Comparison of ENCODE assay signal across 8 cellular contexts in the genomic region with DNA sequence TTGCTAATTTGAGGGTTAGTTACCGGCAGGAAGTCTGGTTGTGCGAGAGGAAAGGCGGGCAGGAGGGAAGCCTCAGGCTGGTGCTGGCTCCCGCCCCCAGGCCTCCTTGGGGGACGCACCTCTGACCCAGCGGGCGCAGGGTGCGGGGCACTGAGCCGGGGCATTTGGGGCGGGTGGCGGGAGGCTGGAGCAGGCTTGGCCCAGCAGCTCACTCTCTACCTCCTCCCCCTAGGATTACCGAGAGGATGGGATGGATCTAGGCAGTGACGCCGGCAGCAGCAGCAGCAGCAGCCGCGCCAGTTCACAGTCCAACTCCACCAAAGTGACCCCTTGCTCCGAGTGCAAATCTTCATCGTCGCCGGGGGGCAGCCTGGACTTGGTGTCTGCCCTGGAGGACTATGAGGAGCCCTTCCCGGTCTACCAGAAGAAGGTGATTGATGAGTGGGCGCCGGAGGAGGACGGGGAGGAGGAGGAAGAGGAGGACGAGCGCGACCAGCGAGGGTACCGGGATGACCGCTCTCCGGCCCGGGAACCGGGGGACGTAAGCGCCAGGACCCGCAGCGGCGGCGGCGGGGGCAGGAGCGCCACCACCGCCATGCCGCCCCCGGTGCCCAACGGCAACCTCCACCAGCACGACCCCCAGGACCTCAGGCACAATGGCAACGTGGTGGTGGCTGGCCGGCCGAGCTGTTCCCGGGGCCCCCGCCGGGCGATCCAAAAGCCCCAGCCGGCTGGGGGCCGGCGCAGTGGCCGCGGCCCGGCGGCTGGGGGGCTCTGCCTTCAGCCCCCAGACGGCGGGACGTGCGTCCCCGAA.
A peak's percentile ranks its signal among the peaks of the same experiment; 100 is the strongest.
DNase-seq lines count a peak whose midpoint lies in the region; ATAC-seq, FAIRE-seq and TF ChIP-seq lines count a peak whose summit lies in the region.

No MANE protein-coding gene starts in this region.

- peak overlapping the region; percentile 65 to 87 (median 74) for H3K4me3 ChIP-seq in H1 (ENCODE audit: extremely low read depth in 1 of 4, insufficient read depth in 2 of 4, low read depth in 3 of 4, low read length in 4 of 4)
- peak overlapping the region; percentile 74 for H3K4me3 ChIP-seq in lower lobe of right lung
- H3K4me3 ChIP-seq in suprapubic skin: peak overlapping the region; percentile 83

- intact Hi-C loops in lower lobe of right lung (cut with DNase I): no loop called here

- H2AK5ac ChIP-seq in H1 (ENCODE audit: low read depth, low read length): no peak overlapping the region

- POLR2A ChIA-PET in H1 (lab: Charles Lee; ENCODE audit: partially characterized antibody): interaction anchor here (1.0 to 1.7 kb wide), 3 partner anchors 13 to 32 kb away, joined by 4 to 8 read pairs (median 7); no protein-coding TSS in a partner anchor

- no peak overlapping the region for H2BK120ac ChIP-seq in H1 (replicated peaks; ENCODE audit: low read depth, low read length)

- 1% methylated on average over 39 of the region's 65 CpGs; no CpG with 5 or more reads in 1 of the 2 experiments for WGBS in H1 (ENCODE audit: extremely low coverage in 1 of 2, insufficient coverage in 1 of 2, insufficient read length in 1 of 2, insufficient replicate concordance in 2 of 2, low coverage in 1 of 2, low lambda C conversion rate in 2 of 2, missing lambda C conversion rate in 1 of 2), 2 experiments
- WGBS in suprapubic skin: no CpG with 5 or more reads among the region's 65 CpGs

- H2AFZ ChIP-seq in H1 (ENCODE audit: low read length): peak overlapping the region; percentile 89; the same call in 1 of the 2 replicates

- CTCF ChIA-PET in H1 (lab: Charles Lee; ENCODE audit: partially characterized antibody): interaction anchor here (0.6 to 4.7 kb wide), 5 partner anchors 17 to 236 kb away, joined by 3 to 46 read pairs (median 3); no protein-coding TSS in a partner anchor

- H3K18ac ChIP-seq in H1 (ENCODE audit: extremely low read depth, low read length): peak overlapping the region; percentile 89; the same call in 1 of the 2 replicates

- peak overlapping the region; percentile 68; the same call in 1 of the 2 replicates for H2BK12ac ChIP-seq in H1 (ENCODE audit: low read depth, low read length)

- no peaks in the 10 kb centered on the region; a peak in 1 of 4 replicates for H3K79me2 ChIP-seq in H1 (ENCODE audit: control insufficient read depth in 1 of 2, insufficient read depth in 2 of 2, low read length in 2 of 2)

- peak overlapping the region; percentile 62; the same call in 1 of the 2 replicates for H4K8ac ChIP-seq in H1 (ENCODE audit: extremely low read depth, insufficient read depth, low read length)

- DNase-seq in SIG-M5 treated with dmso at 0.1 percent for 504 hours (lab: John Stamatoyannopoulos, UW; ENCODE audit: unreplicated experiment): peak; percentile 31
- no peak for DNase-seq in SIG-M5 (lab: John Stamatoyannopoulos, UW)
- peak in 1 of 2 experiments; percentile 85 for DNase-seq in H1 (ENCODE audit: low read depth in 1 of 2, low spot score in 2 of 2)
- peak; percentile 69 for DNase-seq in lower lobe of right lung
- peak in 1 of 2 donors; percentile 79 for DNase-seq in suprapubic skin (ENCODE audit: low spot score in 2 of 2)

- no peaks in the 10 kb centered on the region for H3K9me3 ChIP-seq in H1 (ENCODE audit: insufficient read depth in 2 of 2, low read depth in 1 of 2, low read length in 1 of 2)
- H3K9me3 ChIP-seq in lower lobe of right lung: no peaks in the 10 kb centered on the region
- no peaks in the 10 kb centered on the region for H3K9me3 ChIP-seq in suprapubic skin

- ATAC-seq in HG02938 (IDR thresholded peaks at IDR 0.05; ENCODE audit: unreplicated experiment): peak; percentile 24
- ATAC-seq in SK-N-SH treated with all-trans-retinoic acid at 6 μM for 48 hours: peak; percentile 60
- peak; percentile 56 to 64 for ATAC-seq in lower lobe of right lung
- no peak for ATAC-seq in HG03457 (IDR thresholded peaks at IDR 0.05; ENCODE audit: unreplicated experiment)

- no peak overlapping the region for H3K23ac ChIP-seq in H1 (ENCODE audit: insufficient read length)

- H3K4me1 ChIP-seq in H1 (replicated peaks in 1 of 4; ENCODE audit: control insufficient read depth in 3 of 4, insufficient read depth in 4 of 4, low read length in 3 of 4) (peaks cover 5 to 19% (median 6%) of the 10 kb centered on the region in 4 experiments; a peak in 6 of 7 replicates), lower lobe of right lung (peaks cover 52% of the 10 kb centered on the region), suprapubic skin (peaks cover 55% of the 10 kb centered on the region)

- H2BK15ac ChIP-seq in H1 (ENCODE audit: low read length): peak overlapping the region; percentile 72; the same call in 1 of the 2 replicates

- TF ChIP-seq EP300 in H1 (IDR thresholded peaks at IDR 0.05; ENCODE audit: borderline replicate concordance in 1 of 2, low read depth in 2 of 2, low read length in 2 of 2): no peak
- TF ChIP-seq EP300 in suprapubic skin (IDR thresholded peaks at IDR 0.05): no peak

- peak overlapping the region; percentile 56 for H4K5ac ChIP-seq in H1 (ENCODE audit: insufficient read length, low read depth, low read length)

- no peak for TF ChIP-seq RAD21 in H1 (IDR thresholded peaks at IDR 0.05 in 1 of 2, conservative IDR thresholded peaks at IDR 0.05 in 1 of 2; ENCODE audit: low read depth in 2 of 2, low read length in 2 of 2)

- FAIRE-seq in H1 (lab: Jason Lieb, UNC): no peak

- H3K23me2 ChIP-seq in H1 (ENCODE audit: low read depth, low read length): peaks cover 18% of the 10 kb centered on the region

- H3K27me3 ChIP-seq in H1 (replicated peaks in 1 of 4; ENCODE audit: control insufficient read depth in 3 of 4, extremely low read depth in 1 of 4, insufficient read depth in 3 of 4, low read length in 3 of 4) (peaks cover 0 to 2% (median 0%) of the 10 kb centered on the region in 4 experiments; a peak in 2 of 7 replicates), lower lobe of right lung (ENCODE audit: low read depth) (peaks cover 7% of the 10 kb centered on the region), suprapubic skin (peaks cover 6% of the 10 kb centered on the region)

- no peak overlapping the region for H3K14ac ChIP-seq in H1 (ENCODE audit: insufficient read length)

- TF ChIP-seq CTCF in H1 (IDR thresholded peaks at IDR 0.05; ENCODE audit: control extremely low read depth in 1 of 3, insufficient read depth in 1 of 3, low read depth in 1 of 3, low read length in 3 of 3) (no peak), lower lobe of right lung (IDR thresholded peaks at IDR 0.05) (no peak), suprapubic skin (IDR thresholded peaks at IDR 0.05) (no peak)

- peak overlapping the region; percentile 13 for H3K56ac ChIP-seq in H1 (replicated peaks; ENCODE audit: insufficient read length, low read depth, low read length)

- H3K9ac ChIP-seq in H1 (replicated peaks in 1 of 4; ENCODE audit: extremely low read depth in 1 of 4, low read depth in 3 of 4, low read length in 3 of 4): peak overlapping the region; percentile 38 to 57 (median 50); a peak in 5 of 7 replicates

- H3K4ac ChIP-seq in H1 (replicated peaks; ENCODE audit: insufficient read length, low read depth, low read length): no peak overlapping the region

- no peaks in the 10 kb centered on the region for H3K36me3 ChIP-seq in H1 (ENCODE audit: control insufficient read depth in 2 of 4, insufficient read depth in 4 of 4, low read length in 3 of 4)
- H3K36me3 ChIP-seq in lower lobe of right lung: no peaks in the 10 kb centered on the region
- H3K36me3 ChIP-seq in suprapubic skin: no peaks in the 10 kb centered on the region

- TF ChIP-seq POLR2A in H1 (IDR thresholded peaks at IDR 0.05; ENCODE audit: control extremely low read depth in 1 of 2, low read depth in 2 of 2, low read length in 2 of 2) (peak in 1 of 2 experiments; percentile 14; a peak in 1 of 3 replicates), suprapubic skin (IDR thresholded peaks at IDR 0.05) (no peak)

- peak overlapping the region; percentile 90 to 99 for H3K4me2 ChIP-seq in H1 (ENCODE audit: insufficient read depth in 1 of 2, low read depth in 2 of 2, low read length in 2 of 2)

- H2BK20ac ChIP-seq in H1 (ENCODE audit: low read length): no peak overlapping the region

- H3K27ac ChIP-seq in H1 (ENCODE audit: low read depth, low read length) (no peak overlapping the region), lower lobe of right lung (peak overlapping the region; percentile 95), suprapubic skin (peak overlapping the region; percentile 90)

- H3K79me1 ChIP-seq in H1 (ENCODE audit: low read depth, low read length): no peaks in the 10 kb centered on the region; the same call in 1 of the 2 replicates

- peaks cover 0 to 2% of the 10 kb centered on the region in 2 experiments for H4K20me1 ChIP-seq in H1 (replicated peaks in 1 of 2; ENCODE audit: control insufficient read depth in 1 of 2, insufficient read depth in 2 of 2, low read length in 2 of 2)

- H4K91ac ChIP-seq in H1 (replicated peaks; ENCODE audit: insufficient read length, low read length): no peak overlapping the region

- peak overlapping the region; percentile 60; the same call in 1 of the 2 replicates for H2BK5ac ChIP-seq in H1 (ENCODE audit: low read depth, low read length)

TF ChIP-seq in SK-N-SH treated with all-trans-retinoic acid at 6 μM for 48 hours, 23 proteins besides CTCF, POLR2A, EP300 and RAD21 (continues in another document):
- TF ChIP-seq, protein P1, sequence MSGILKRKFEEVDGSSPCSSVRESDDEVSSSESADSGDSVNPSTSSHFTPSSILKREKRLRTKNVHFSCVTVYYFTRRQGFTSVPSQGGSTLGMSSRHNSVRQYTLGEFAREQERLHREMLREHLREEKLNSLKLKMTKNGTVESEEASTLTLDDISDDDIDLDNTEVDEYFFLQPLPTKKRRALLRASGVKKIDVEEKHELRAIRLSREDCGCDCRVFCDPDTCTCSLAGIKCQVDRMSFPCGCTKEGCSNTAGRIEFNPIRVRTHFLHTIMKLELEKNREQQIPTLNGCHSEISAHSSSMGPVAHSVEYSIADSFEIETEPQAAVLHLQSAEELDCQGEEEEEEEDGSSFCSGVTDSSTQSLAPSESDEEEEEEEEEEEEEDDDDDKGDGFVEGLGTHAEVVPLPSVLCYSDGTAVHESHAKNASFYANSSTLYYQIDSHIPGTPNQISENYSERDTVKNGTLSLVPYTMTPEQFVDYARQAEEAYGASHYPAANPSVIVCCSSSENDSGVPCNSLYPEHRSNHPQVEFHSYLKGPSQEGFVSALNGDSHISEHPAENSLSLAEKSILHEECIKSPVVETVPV (CRISPR knock-in tag; IDR thresholded peaks at IDR 0.05): peak; percentile 68; the same call in 1 of the 2 replicates

TF ChIP-seq in H1, 55 proteins besides CTCF, POLR2A, EP300 and RAD21 (continues in another document):
- TF ChIP-seq RBBP5 (IDR thresholded peaks at IDR 0.05; ENCODE audit: borderline replicate concordance, low read depth, low read length): peak; percentile 47; the same call in 1 of the 2 replicates
- no peak for TF ChIP-seq SIN3A (conservative IDR thresholded peaks at IDR 0.05 in 1 of 2, IDR thresholded peaks at IDR 0.05 in 1 of 2; ENCODE audit: low read depth in 1 of 2, low read length in 2 of 2)
- TF ChIP-seq EZH2 (IDR thresholded peaks at IDR 0.05; ENCODE audit: low read depth, low read length, severe bottlenecking): peak; percentile 18
- TF ChIP-seq KDM1A (IDR thresholded peaks at IDR 0.05; ENCODE audit: borderline replicate concordance, low read length): peak; percentile 55; the same call in 1 of the 2 replicates
- TF ChIP-seq KDM4A (IDR thresholded peaks at IDR 0.05; ENCODE audit: low read depth, low read length, severe bottlenecking): peak; percentile 88
